17 cellular contexts compared by ENCODE assay signal in genomic region chr1:230335861-230336549, GRCh38.
DNase-seq lines count a peak whose midpoint lies in the region; TF ChIP-seq lines count a peak whose summit lies in the region.
"Had no signal": no experiment of that assay in that cellular context is flagged by ENCODE, and none has a peak within 500 bp of the region (broad histone marks: within the 10 kb centered on the region; RNA-seq: fewer than 3 reads in every experiment).

No MANE protein-coding gene starts in this region.

- no peak overlapping the region for H3K4me3 ChIP-seq in fibroblast of mammary gland (ENCODE audit: control insufficient read depth, low read depth, low read length)
- H3K4me3 ChIP-seq: uterus had no signal

- intact Hi-C loops in posterior vena cava (cut with DNase I) = no loop called here

- no peak for TF ChIP-seq CTCF in fibroblast of mammary gland (conservative IDR thresholded peaks at IDR 0.05; ENCODE audit: control insufficient read depth, insufficient read depth, low read depth, low read length)

- DNase-seq in DMS 273 (lab: John Stamatoyannopoulos, UW; ENCODE audit: unreplicated experiment) (peak; percentile 24), DMS 273 treated with DMSO at 0.1 percent for 48 hours (lab: John Stamatoyannopoulos, UW) (no peak), LHCN-M2 (ENCODE audit: low read depth) (peak; percentile 68), fibroblast of mammary gland (ENCODE audit: low read depth) (peak; percentile 73), posterior vena cava (ENCODE audit: low spot score) (peak; percentile 50), NCI-H748 (lab: John Stamatoyannopoulos, UW; ENCODE audit: unreplicated experiment) (no peak), kidney tubule cell (ENCODE audit: low spot score) (no peak)
- DNase-seq in stimulated activated CD4-positive, alpha-beta T cell treated with anti-CD3 and anti-CD28 coated beads, Interleukin-1b, Interleukin-23, amount 100 ng/mL, for 48 hours = no peak
- DNase-seq: activated CD4-positive, alpha-beta T cell treated with anti-CD3 and anti-CD28 coated beads for 1 hour; BE2C; HCEC 1CT; Karpas-422; NCI-H1048; NCI-H2029 treated with DMSO at 0.1 percent for 48 hours; NCI-H446 treated with DMSO at 0.1 percent for 48 hours; posterior cingulate gyrus; uterus had no signal

Comparison
In these comparisons a context has a peak if more than half of its experiments do, and no peak if none do; other contexts are left out.
1. DNase-seq: peak in DMS 273 (single experiment), LHCN-M2 (single experiment), fibroblast of mammary gland (single experiment) and posterior vena cava (single experiment); none in DMS 273 treated with DMSO at 0.1 percent for 48 hours (single experiment), NCI-H748 (single experiment), kidney tubule cell (single experiment) and stimulated activated CD4-positive, alpha-beta T cell treated with anti-CD3 and anti-CD28 coated beads, Interleukin-1b, Interleukin-23, amount 100 ng/mL, for 48 hours (single experiment).